ENCODE assay signal across 1 cellular context in the genomic region with DNA sequence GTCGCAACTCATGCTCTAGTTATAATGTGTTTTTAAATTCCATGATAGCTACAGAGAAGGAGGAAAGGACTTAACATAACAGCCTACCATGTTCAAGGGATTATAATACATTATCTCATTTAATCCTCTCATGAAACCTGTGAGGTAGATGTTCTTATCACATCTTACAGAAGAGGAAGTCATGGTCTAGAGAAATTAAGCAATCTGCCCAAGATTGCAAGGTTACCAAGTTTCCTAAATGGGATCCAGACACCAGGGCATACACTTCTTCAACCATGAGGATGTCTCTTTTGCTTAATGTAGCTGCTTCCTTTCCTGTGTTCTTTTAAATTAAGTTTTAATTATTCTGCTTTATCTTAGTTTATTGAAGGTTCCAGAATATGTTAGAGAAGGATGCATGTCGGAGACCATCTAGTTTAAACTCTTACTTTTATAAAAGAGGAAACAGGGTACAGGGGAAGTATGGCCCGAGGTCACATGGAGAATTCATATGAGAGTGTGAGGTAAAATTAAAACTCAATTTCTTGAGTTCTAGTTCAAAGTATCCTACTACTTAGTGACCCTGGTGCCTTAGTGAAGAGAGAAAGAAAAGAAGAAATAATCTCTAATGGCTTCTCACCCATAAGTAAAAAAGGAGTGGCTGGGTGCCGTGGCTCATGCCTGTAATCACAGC.
TF ChIP-seq lines count a peak whose summit lies in the region.

No MANE protein-coding gene starts in this region.

TF ChIP-seq in K562, 482 proteins besides CTCF, POLR2A, EP300 and RAD21 (continued from another document and continues in another):
- TF ChIP-seq ETV1 (tag; conservative IDR thresholded peaks at IDR 0.05; ENCODE audit: low read depth): peak; percentile 32; the same call in 1 of the 2 replicates
- no peak for TF ChIP-seq JUN (IDR thresholded peaks at IDR 0.05; ENCODE audit: borderline replicate concordance, low read depth, low read length)
- no peak for TF ChIP-seq JUN (CRISPR knock-in tag; IDR thresholded peaks at IDR 0.05; ENCODE audit: borderline replicate concordance)
- no peak for TF ChIP-seq CXXC5 (CRISPR knock-in tag; IDR thresholded peaks at IDR 0.05)
- TF ChIP-seq, protein P1, sequence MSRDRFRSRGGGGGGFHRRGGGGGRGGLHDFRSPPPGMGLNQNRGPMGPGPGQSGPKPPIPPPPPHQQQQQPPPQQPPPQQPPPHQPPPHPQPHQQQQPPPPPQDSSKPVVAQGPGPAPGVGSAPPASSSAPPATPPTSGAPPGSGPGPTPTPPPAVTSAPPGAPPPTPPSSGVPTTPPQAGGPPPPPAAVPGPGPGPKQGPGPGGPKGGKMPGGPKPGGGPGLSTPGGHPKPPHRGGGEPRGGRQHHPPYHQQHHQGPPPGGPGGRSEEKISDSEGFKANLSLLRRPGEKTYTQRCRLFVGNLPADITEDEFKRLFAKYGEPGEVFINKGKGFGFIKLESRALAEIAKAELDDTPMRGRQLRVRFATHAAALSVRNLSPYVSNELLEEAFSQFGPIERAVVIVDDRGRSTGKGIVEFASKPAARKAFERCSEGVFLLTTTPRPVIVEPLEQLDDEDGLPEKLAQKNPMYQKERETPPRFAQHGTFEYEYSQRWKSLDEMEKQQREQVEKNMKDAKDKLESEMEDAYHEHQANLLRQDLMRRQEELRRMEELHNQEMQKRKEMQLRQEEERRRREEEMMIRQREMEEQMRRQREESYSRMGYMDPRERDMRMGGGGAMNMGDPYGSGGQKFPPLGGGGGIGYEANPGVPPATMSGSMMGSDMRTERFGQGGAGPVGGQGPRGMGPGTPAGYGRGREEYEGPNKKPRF (IDR thresholded peaks at IDR 0.05; ENCODE audit: low read depth, low read length): no peak
- TF ChIP-seq NFRKB (IDR thresholded peaks at IDR 0.05; ENCODE audit: low read depth): no peak
- TF ChIP-seq, protein P2, sequence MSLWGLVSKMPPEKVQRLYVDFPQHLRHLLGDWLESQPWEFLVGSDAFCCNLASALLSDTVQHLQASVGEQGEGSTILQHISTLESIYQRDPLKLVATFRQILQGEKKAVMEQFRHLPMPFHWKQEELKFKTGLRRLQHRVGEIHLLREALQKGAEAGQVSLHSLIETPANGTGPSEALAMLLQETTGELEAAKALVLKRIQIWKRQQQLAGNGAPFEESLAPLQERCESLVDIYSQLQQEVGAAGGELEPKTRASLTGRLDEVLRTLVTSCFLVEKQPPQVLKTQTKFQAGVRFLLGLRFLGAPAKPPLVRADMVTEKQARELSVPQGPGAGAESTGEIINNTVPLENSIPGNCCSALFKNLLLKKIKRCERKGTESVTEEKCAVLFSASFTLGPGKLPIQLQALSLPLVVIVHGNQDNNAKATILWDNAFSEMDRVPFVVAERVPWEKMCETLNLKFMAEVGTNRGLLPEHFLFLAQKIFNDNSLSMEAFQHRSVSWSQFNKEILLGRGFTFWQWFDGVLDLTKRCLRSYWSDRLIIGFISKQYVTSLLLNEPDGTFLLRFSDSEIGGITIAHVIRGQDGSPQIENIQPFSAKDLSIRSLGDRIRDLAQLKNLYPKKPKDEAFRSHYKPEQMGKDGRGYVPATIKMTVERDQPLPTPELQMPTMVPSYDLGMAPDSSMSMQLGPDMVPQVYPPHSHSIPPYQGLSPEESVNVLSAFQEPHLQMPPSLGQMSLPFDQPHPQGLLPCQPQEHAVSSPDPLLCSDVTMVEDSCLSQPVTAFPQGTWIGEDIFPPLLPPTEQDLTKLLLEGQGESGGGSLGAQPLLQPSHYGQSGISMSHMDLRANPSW (CRISPR knock-in tag; IDR thresholded peaks at IDR 0.05): no peak
- no peak for TF ChIP-seq BRF1 (IDR thresholded peaks at IDR 0.05; ENCODE audit: borderline replicate concordance, extremely low read depth, insufficient read length)
- TF ChIP-seq ZC3H8 (IDR thresholded peaks at IDR 0.05): no peak
- no peak for TF ChIP-seq IFI16 (CRISPR knock-in tag; IDR thresholded peaks at IDR 0.05)
- TF ChIP-seq CEBPG (CRISPR knock-in tag; IDR thresholded peaks at IDR 0.05): peak; percentile 44; the same call in 1 of the 2 replicates
- peak; percentile 84 to 93 for TF ChIP-seq CEBPG (tag; conservative IDR thresholded peaks at IDR 0.05 in 1 of 2, IDR thresholded peaks at IDR 0.05 in 1 of 2)
- no peak for TF ChIP-seq ZNF12 (CRISPR knock-in tag; IDR thresholded peaks at IDR 0.05)
- TF ChIP-seq TEAD4 (IDR thresholded peaks at IDR 0.05; ENCODE audit: low read length): peak; percentile 69
- TF ChIP-seq TEAD4 (CRISPR knock-in tag; IDR thresholded peaks at IDR 0.05; ENCODE audit: borderline replicate concordance): no peak
- no peak for TF ChIP-seq PTBP1 (IDR thresholded peaks at IDR 0.05; ENCODE audit: low read depth, low read length)
- no peak for TF ChIP-seq ZNF146 (CRISPR knock-in tag; IDR thresholded peaks at IDR 0.05; ENCODE audit: unreplicated experiment)
- no peak for TF ChIP-seq SMAD3 (CRISPR knock-in tag; conservative IDR thresholded peaks at IDR 0.05)
- TF ChIP-seq CEBPB (tag; IDR thresholded peaks at IDR 0.05): peak; percentile 92
- TF ChIP-seq FOXA3 (CRISPR knock-in tag; conservative IDR thresholded peaks at IDR 0.05 in 1 of 2, IDR thresholded peaks at IDR 0.05 in 1 of 2): no peak
- TF ChIP-seq SMARCE1 (IDR thresholded peaks at IDR 0.05): peak; percentile 63; the same call in 1 of the 2 replicates
- no peak for TF ChIP-seq ZZZ3 (IDR thresholded peaks at IDR 0.05)
- TF ChIP-seq ETV5 (CRISPR knock-in tag; IDR thresholded peaks at IDR 0.05; ENCODE audit: low read depth): no peak
- TF ChIP-seq ATF7 (IDR thresholded peaks at IDR 0.05): no peak
- TF ChIP-seq HCFC1 (IDR thresholded peaks at IDR 0.05; ENCODE audit: low read depth, low read length): no peak
- TF ChIP-seq, protein P3, sequence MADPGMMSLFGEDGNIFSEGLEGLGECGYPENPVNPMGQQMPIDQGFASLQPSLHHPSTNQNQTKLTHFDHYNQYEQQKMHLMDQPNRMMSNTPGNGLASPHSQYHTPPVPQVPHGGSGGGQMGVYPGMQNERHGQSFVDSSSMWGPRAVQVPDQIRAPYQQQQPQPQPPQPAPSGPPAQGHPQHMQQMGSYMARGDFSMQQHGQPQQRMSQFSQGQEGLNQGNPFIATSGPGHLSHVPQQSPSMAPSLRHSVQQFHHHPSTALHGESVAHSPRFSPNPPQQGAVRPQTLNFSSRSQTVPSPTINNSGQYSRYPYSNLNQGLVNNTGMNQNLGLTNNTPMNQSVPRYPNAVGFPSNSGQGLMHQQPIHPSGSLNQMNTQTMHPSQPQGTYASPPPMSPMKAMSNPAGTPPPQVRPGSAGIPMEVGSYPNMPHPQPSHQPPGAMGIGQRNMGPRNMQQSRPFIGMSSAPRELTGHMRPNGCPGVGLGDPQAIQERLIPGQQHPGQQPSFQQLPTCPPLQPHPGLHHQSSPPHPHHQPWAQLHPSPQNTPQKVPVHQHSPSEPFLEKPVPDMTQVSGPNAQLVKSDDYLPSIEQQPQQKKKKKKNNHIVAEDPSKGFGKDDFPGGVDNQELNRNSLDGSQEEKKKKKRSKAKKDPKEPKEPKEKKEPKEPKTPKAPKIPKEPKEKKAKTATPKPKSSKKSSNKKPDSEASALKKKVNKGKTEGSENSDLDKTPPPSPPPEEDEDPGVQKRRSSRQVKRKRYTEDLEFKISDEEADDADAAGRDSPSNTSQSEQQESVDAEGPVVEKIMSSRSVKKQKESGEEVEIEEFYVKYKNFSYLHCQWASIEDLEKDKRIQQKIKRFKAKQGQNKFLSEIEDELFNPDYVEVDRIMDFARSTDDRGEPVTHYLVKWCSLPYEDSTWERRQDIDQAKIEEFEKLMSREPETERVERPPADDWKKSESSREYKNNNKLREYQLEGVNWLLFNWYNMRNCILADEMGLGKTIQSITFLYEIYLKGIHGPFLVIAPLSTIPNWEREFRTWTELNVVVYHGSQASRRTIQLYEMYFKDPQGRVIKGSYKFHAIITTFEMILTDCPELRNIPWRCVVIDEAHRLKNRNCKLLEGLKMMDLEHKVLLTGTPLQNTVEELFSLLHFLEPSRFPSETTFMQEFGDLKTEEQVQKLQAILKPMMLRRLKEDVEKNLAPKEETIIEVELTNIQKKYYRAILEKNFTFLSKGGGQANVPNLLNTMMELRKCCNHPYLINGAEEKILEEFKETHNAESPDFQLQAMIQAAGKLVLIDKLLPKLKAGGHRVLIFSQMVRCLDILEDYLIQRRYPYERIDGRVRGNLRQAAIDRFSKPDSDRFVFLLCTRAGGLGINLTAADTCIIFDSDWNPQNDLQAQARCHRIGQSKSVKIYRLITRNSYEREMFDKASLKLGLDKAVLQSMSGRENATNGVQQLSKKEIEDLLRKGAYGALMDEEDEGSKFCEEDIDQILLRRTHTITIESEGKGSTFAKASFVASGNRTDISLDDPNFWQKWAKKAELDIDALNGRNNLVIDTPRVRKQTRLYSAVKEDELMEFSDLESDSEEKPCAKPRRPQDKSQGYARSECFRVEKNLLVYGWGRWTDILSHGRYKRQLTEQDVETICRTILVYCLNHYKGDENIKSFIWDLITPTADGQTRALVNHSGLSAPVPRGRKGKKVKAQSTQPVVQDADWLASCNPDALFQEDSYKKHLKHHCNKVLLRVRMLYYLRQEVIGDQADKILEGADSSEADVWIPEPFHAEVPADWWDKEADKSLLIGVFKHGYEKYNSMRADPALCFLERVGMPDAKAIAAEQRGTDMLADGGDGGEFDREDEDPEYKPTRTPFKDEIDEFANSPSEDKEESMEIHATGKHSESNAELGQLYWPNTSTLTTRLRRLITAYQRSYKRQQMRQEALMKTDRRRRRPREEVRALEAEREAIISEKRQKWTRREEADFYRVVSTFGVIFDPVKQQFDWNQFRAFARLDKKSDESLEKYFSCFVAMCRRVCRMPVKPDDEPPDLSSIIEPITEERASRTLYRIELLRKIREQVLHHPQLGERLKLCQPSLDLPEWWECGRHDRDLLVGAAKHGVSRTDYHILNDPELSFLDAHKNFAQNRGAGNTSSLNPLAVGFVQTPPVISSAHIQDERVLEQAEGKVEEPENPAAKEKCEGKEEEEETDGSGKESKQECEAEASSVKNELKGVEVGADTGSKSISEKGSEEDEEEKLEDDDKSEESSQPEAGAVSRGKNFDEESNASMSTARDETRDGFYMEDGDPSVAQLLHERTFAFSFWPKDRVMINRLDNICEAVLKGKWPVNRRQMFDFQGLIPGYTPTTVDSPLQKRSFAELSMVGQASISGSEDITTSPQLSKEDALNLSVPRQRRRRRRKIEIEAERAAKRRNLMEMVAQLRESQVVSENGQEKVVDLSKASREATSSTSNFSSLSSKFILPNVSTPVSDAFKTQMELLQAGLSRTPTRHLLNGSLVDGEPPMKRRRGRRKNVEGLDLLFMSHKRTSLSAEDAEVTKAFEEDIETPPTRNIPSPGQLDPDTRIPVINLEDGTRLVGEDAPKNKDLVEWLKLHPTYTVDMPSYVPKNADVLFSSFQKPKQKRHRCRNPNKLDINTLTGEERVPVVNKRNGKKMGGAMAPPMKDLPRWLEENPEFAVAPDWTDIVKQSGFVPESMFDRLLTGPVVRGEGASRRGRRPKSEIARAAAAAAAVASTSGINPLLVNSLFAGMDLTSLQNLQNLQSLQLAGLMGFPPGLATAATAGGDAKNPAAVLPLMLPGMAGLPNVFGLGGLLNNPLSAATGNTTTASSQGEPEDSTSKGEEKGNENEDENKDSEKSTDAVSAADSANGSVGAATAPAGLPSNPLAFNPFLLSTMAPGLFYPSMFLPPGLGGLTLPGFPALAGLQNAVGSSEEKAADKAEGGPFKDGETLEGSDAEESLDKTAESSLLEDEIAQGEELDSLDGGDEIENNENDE (IDR thresholded peaks at IDR 0.05; ENCODE audit: low read depth, low read length): no peak
- TF ChIP-seq KLF16 (IDR thresholded peaks at IDR 0.05): 0 out of 2 replicates have a peak, but pooled peaks have one; percentile 35
- TF ChIP-seq, protein P4, sequence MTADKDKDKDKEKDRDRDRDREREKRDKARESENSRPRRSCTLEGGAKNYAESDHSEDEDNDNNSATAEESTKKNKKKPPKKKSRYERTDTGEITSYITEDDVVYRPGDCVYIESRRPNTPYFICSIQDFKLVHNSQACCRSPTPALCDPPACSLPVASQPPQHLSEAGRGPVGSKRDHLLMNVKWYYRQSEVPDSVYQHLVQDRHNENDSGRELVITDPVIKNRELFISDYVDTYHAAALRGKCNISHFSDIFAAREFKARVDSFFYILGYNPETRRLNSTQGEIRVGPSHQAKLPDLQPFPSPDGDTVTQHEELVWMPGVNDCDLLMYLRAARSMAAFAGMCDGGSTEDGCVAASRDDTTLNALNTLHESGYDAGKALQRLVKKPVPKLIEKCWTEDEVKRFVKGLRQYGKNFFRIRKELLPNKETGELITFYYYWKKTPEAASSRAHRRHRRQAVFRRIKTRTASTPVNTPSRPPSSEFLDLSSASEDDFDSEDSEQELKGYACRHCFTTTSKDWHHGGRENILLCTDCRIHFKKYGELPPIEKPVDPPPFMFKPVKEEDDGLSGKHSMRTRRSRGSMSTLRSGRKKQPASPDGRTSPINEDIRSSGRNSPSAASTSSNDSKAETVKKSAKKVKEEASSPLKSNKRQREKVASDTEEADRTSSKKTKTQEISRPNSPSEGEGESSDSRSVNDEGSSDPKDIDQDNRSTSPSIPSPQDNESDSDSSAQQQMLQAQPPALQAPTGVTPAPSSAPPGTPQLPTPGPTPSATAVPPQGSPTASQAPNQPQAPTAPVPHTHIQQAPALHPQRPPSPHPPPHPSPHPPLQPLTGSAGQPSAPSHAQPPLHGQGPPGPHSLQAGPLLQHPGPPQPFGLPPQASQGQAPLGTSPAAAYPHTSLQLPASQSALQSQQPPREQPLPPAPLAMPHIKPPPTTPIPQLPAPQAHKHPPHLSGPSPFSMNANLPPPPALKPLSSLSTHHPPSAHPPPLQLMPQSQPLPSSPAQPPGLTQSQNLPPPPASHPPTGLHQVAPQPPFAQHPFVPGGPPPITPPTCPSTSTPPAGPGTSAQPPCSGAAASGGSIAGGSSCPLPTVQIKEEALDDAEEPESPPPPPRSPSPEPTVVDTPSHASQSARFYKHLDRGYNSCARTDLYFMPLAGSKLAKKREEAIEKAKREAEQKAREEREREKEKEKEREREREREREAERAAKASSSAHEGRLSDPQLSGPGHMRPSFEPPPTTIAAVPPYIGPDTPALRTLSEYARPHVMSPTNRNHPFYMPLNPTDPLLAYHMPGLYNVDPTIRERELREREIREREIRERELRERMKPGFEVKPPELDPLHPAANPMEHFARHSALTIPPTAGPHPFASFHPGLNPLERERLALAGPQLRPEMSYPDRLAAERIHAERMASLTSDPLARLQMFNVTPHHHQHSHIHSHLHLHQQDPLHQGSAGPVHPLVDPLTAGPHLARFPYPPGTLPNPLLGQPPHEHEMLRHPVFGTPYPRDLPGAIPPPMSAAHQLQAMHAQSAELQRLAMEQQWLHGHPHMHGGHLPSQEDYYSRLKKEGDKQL (CRISPR knock-in tag; IDR thresholded peaks at IDR 0.05; ENCODE audit: borderline replicate concordance): no peak
- TF ChIP-seq, protein P5, sequence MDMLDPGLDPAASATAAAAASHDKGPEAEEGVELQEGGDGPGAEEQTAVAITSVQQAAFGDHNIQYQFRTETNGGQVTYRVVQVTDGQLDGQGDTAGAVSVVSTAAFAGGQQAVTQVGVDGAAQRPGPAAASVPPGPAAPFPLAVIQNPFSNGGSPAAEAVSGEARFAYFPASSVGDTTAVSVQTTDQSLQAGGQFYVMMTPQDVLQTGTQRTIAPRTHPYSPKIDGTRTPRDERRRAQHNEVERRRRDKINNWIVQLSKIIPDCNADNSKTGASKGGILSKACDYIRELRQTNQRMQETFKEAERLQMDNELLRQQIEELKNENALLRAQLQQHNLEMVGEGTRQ (CRISPR knock-in tag; IDR thresholded peaks at IDR 0.05): no peak
- TF ChIP-seq ZFX (CRISPR knock-in tag; IDR thresholded peaks at IDR 0.05): no peak
